ENCODE assay signal across 11 cellular contexts in genomic region chr2:134450114-134450513, GRCh38.
"Had no signal": no experiment of that assay in that cellular context is flagged by ENCODE, and none has a peak within 500 bp of the region (broad histone marks: within the 10 kb centered on the region; RNA-seq: fewer than 3 reads in every experiment).

No MANE protein-coding gene starts in this region.

- H3K27ac Mint-ChIP-seq: activated CD4-positive, alpha-beta T cell treated with anti-CD3 and anti-CD28 coated beads, Interleukin-2, amount 10 ng/mL, durations not matched to agents 7 days and 5 days; activated naive CD8-positive, alpha-beta T cell; activated T-helper 1 cell treated with anti-CD3 and anti-CD28 coated beads, Interleukin-12 subunit alpha, Interleukin-12 subunit beta, Interleukin-2, Interleukin-4 antibody, amounts not matched to agents 30 ng/mL and 10 ng/mL and 1 ng/mL, durations not matched to agents 14 hours and 24 hours and 36 hours had no signal

- H3K4me3 Mint-ChIP-seq: activated CD4-positive, alpha-beta T cell treated with anti-CD3 and anti-CD28 coated beads, Interleukin-2, amount 10 ng/mL, durations not matched to agents 7 days and 5 days; activated naive CD8-positive, alpha-beta T cell; activated T-helper 1 cell treated with anti-CD3 and anti-CD28 coated beads, Interleukin-12 subunit alpha, Interleukin-12 subunit beta, Interleukin-2, Interleukin-4 antibody, amounts not matched to agents 30 ng/mL and 10 ng/mL and 1 ng/mL, durations not matched to agents 14 hours and 24 hours and 36 hours; neural crest cell had no signal

- H3K4me1 ChIP-seq: gastrocnemius medialis, left lung had no signal

- H3K27me3 ChIP-seq: gastrocnemius medialis, heart right ventricle, left lung, tibial nerve had no signal

- H3K4me1 Mint-ChIP-seq: activated CD4-positive, alpha-beta T cell treated with anti-CD3 and anti-CD28 coated beads, Interleukin-2, amount 10 ng/mL, durations not matched to agents 7 days and 5 days had no signal

- H3K27me3 Mint-ChIP-seq: activated CD4-positive, alpha-beta T cell treated with anti-CD3 and anti-CD28 coated beads, Interleukin-2, amount 10 ng/mL, durations not matched to agents 7 days and 5 days; activated naive CD8-positive, alpha-beta T cell had no signal

- H3K36me3 ChIP-seq: gastrocnemius medialis had no signal

- H3K27ac ChIP-seq: coronary artery, gastrocnemius medialis, heart right ventricle, left lung, tibial nerve had no signal

- H3K36me3 Mint-ChIP-seq: activated naive CD8-positive, alpha-beta T cell had no signal

- FAIRE-seq: endometrium, urothelium cell line had no signal

- H3K9me3 ChIP-seq: gastrocnemius medialis, heart right ventricle, left lung, tibial nerve had no signal

- DNase-seq: gastrocnemius medialis had no signal

- H3K9me3 Mint-ChIP-seq: activated CD4-positive, alpha-beta T cell treated with anti-CD3 and anti-CD28 coated beads, Interleukin-2, amount 10 ng/mL, durations not matched to agents 7 days and 5 days; activated T-helper 1 cell treated with anti-CD3 and anti-CD28 coated beads, Interleukin-12 subunit alpha, Interleukin-12 subunit beta, Interleukin-2, Interleukin-4 antibody, amounts not matched to agents 30 ng/mL and 10 ng/mL and 1 ng/mL, durations not matched to agents 14 hours and 24 hours and 36 hours; neural crest cell had no signal

- H3K4me3 ChIP-seq: coronary artery, gastrocnemius medialis, heart right ventricle, left lung, tibial nerve had no signal
